1 cellular context compared by ENCODE assay signal in the genomic region with DNA sequence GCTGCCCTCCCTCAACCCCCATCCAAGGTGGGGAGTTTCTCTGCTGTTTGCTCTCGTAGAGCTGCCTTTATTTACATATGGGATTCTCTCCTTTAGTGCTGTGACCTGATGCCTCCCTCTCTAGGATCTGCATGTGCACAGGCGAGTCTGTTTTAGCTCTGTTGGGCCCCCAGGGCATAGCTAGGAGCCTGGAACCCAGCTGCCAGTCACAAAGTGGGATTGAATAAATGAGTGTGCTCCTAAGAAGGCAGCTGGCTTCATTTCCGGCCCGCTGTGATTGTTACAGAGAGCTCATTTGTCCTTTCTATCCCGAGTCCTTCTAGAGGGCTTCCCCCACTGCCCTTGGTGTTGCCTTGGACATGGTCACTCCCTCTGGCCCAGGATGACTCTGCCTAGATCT.
TF ChIP-seq lines count a peak whose summit lies in the region.

No MANE protein-coding gene starts in this region.

TF ChIP-seq in GM23338, 12 proteins besides CTCF, POLR2A, EP300 and RAD21:
- no peak for TF ChIP-seq STAT1 (IDR thresholded peaks at IDR 0.05; ENCODE audit: unreplicated experiment)
- no peak for TF ChIP-seq EZH2phosphoT487 (IDR thresholded peaks at IDR 0.05; ENCODE audit: unreplicated experiment)
- TF ChIP-seq ZNF114 (CRISPR knock-in tag; IDR thresholded peaks at IDR 0.05), result no peak
- no peak for TF ChIP-seq CREB1 (CRISPR knock-in tag; IDR thresholded peaks at IDR 0.05; ENCODE audit: low read depth)
- no peak for TF ChIP-seq JUNB (IDR thresholded peaks at IDR 0.05; ENCODE audit: unreplicated experiment)
- TF ChIP-seq, protein P1, sequence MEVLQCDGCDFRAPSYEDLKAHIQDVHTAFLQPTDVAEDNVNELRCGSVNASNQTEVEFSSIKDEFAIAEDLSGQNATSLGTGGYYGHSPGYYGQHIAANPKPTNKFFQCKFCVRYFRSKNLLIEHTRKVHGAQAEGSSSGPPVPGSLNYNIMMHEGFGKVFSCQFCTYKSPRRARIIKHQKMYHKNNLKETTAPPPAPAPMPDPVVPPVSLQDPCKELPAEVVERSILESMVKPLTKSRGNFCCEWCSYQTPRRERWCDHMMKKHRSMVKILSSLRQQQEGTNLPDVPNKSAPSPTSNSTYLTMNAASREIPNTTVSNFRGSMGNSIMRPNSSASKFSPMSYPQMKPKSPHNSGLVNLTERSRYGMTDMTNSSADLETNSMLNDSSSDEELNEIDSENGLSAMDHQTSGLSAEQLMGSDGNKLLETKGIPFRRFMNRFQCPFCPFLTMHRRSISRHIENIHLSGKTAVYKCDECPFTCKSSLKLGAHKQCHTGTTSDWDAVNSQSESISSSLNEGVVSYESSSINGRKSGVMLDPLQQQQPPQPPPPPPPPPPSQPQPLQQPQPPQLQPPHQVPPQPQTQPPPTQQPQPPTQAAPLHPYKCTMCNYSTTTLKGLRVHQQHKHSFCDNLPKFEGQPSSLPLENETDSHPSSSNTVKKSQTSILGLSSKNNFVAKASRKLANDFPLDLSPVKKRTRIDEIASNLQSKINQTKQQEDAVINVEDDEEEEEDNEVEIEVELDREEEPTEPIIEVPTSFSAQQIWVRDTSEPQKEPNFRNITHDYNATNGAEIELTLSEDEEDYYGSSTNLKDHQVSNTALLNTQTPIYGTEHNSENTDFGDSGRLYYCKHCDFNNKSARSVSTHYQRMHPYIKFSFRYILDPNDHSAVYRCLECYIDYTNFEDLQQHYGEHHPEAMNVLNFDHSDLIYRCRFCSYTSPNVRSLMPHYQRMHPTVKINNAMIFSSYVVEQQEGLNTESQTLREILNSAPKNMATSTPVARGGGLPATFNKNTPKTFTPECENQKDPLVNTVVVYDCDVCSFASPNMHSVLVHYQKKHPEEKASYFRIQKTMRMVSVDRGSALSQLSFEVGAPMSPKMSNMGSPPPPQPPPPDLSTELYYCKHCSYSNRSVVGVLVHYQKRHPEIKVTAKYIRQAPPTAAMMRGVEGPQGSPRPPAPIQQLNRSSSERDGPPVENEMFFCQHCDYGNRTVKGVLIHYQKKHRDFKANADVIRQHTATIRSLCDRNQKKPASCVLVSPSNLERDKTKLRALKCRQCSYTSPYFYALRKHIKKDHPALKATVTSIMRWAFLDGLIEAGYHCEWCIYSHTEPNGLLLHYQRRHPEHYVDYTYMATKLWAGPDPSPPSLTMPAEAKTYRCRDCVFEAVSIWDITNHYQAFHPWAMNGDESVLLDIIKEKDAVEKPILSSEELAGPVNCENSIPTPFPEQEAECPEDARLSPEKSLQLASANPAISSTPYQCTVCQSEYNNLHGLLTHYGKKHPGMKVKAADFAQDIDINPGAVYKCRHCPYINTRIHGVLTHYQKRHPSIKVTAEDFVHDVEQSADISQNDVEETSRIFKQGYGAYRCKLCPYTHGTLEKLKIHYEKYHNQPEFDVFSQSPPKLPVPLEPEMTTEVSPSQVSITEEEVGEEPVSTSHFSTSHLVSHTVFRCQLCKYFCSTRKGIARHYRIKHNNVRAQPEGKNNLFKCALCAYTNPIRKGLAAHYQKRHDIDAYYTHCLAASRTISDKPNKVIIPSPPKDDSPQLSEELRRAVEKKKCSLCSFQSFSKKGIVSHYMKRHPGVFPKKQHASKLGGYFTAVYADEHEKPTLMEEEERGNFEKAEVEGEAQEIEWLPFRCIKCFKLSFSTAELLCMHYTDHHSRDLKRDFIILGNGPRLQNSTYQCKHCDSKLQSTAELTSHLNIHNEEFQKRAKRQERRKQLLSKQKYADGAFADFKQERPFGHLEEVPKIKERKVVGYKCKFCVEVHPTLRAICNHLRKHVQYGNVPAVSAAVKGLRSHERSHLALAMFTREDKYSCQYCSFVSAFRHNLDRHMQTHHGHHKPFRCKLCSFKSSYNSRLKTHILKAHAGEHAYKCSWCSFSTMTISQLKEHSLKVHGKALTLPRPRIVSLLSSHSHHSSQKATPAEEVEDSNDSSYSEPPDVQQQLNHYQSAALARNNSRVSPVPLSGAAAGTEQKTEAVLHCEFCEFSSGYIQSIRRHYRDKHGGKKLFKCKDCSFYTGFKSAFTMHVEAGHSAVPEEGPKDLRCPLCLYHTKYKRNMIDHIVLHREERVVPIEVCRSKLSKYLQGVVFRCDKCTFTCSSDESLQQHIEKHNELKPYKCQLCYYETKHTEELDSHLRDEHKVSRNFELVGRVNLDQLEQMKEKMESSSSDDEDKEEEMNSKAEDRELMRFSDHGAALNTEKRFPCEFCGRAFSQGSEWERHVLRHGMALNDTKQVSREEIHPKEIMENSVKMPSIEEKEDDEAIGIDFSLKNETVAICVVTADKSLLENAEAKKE (CRISPR knock-in tag; IDR thresholded peaks at IDR 0.05), result no peak
- TF ChIP-seq POLR2AphosphoS5 (IDR thresholded peaks at IDR 0.05; ENCODE audit: low read depth), result no peak
- no peak for TF ChIP-seq NANOG (IDR thresholded peaks at IDR 0.05; ENCODE audit: borderline replicate concordance)
- TF ChIP-seq EZH2 (IDR thresholded peaks at IDR 0.05; ENCODE audit: low read depth, unreplicated experiment), result no peak
- TF ChIP-seq, protein P2, sequence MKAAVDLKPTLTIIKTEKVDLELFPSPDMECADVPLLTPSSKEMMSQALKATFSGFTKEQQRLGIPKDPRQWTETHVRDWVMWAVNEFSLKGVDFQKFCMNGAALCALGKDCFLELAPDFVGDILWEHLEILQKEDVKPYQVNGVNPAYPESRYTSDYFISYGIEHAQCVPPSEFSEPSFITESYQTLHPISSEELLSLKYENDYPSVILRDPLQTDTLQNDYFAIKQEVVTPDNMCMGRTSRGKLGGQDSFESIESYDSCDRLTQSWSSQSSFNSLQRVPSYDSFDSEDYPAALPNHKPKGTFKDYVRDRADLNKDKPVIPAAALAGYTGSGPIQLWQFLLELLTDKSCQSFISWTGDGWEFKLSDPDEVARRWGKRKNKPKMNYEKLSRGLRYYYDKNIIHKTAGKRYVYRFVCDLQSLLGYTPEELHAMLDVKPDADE (IDR thresholded peaks at IDR 0.05), result no peak
- TF ChIP-seq, protein P3, sequence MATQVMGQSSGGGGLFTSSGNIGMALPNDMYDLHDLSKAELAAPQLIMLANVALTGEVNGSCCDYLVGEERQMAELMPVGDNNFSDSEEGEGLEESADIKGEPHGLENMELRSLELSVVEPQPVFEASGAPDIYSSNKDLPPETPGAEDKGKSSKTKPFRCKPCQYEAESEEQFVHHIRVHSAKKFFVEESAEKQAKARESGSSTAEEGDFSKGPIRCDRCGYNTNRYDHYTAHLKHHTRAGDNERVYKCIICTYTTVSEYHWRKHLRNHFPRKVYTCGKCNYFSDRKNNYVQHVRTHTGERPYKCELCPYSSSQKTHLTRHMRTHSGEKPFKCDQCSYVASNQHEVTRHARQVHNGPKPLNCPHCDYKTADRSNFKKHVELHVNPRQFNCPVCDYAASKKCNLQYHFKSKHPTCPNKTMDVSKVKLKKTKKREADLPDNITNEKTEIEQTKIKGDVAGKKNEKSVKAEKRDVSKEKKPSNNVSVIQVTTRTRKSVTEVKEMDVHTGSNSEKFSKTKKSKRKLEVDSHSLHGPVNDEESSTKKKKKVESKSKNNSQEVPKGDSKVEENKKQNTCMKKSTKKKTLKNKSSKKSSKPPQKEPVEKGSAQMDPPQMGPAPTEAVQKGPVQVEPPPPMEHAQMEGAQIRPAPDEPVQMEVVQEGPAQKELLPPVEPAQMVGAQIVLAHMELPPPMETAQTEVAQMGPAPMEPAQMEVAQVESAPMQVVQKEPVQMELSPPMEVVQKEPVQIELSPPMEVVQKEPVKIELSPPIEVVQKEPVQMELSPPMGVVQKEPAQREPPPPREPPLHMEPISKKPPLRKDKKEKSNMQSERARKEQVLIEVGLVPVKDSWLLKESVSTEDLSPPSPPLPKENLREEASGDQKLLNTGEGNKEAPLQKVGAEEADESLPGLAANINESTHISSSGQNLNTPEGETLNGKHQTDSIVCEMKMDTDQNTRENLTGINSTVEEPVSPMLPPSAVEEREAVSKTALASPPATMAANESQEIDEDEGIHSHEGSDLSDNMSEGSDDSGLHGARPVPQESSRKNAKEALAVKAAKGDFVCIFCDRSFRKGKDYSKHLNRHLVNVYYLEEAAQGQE (IDR thresholded peaks at IDR 0.05; ENCODE audit: unreplicated experiment), result no peak
- no peak for TF ChIP-seq ZNF331 (CRISPR knock-in tag; IDR thresholded peaks at IDR 0.05; ENCODE audit: low read depth)
